ENCODE assay signal across 8 cellular contexts in genomic region chr4:167622481-167623240, GRCh38.
A peak's percentile ranks its signal among the peaks of the same experiment; 100 is the strongest.
DNase-seq lines count a peak whose midpoint lies in the region; ATAC-seq and TF ChIP-seq lines count a peak whose summit lies in the region.

No MANE protein-coding gene starts in this region.

- in situ Hi-C loops in SK-MEL-5 (cut with HindIII; ENCODE audit: low pct_unique_long_range_greater_than_20kb, low sequenced_read_pairs) = no loop called here

- H3K27me3 ChIP-seq in lower lobe of right lung (ENCODE audit: low read depth) = no peaks in the 10 kb centered on the region
- H3K27me3 ChIP-seq in tibial nerve = no peaks in the 10 kb centered on the region

- H3K36me3 ChIP-seq in lower lobe of right lung (no peaks in the 10 kb centered on the region), tibial nerve (no peaks in the 10 kb centered on the region)

- DNase-seq in SIG-M5 treated with dmso at 0.1 percent for 504 hours (lab: John Stamatoyannopoulos, UW; ENCODE audit: unreplicated experiment) (peak; percentile 39), SIG-M5 (lab: John Stamatoyannopoulos, UW) (no peak), SK-MEL-5 (ENCODE audit: low read depth, low spot score) (peak; percentile 76), dermis blood vessel endothelial cell (peak; percentile 55), lower lobe of right lung (no peak), tibial nerve (ENCODE audit: low spot score in 2 of 2) (no peak)

- peak; percentile 91 for ATAC-seq in GM21515 (IDR thresholded peaks at IDR 0.05; ENCODE audit: unreplicated experiment)
- peak; percentile 94 for ATAC-seq in HG03558 (IDR thresholded peaks at IDR 0.05; ENCODE audit: extremely low read depth, unreplicated experiment)
- ATAC-seq in lower lobe of right lung = peak; percentile 56 to 64

- intact Hi-C loops in lower lobe of right lung (cut with DNase I) = no loop called here

- WGBS in tibial nerve, 2 donors = 47 to 49% methylated on average over 10 of the region's 10 CpGs

- H3K27ac ChIP-seq in lower lobe of right lung (no peak overlapping the region), tibial nerve (no peak overlapping the region)

- no peaks in the 10 kb centered on the region for H3K4me1 ChIP-seq in lower lobe of right lung
- H3K4me1 ChIP-seq in tibial nerve = no peaks in the 10 kb centered on the region

- no peak for TF ChIP-seq EP300 in tibial nerve (IDR thresholded peaks at IDR 0.05)

- H3K9me3 ChIP-seq in lower lobe of right lung (no peaks in the 10 kb centered on the region), tibial nerve (no peaks in the 10 kb centered on the region)

- H3K4me3 ChIP-seq in lower lobe of right lung = no peak overlapping the region
- H3K4me3 ChIP-seq in tibial nerve = no peak overlapping the region

- TF ChIP-seq POLR2A in tibial nerve (IDR thresholded peaks at IDR 0.05) = no peak

- TF ChIP-seq CTCF in lower lobe of right lung (IDR thresholded peaks at IDR 0.05) (peak; percentile 61), tibial nerve (IDR thresholded peaks at IDR 0.05) (peak in 4 of 5 experiments; percentile 13 to 55 (median 40))

Comparison
In these comparisons a context has a peak if more than half of its experiments do, and no peak if none do; other contexts are left out.
1. DNase-seq: peak in SIG-M5 treated with dmso at 0.1 percent for 504 hours (single experiment), SK-MEL-5 (single experiment) and dermis blood vessel endothelial cell (single experiment); none in SIG-M5 (single experiment), lower lobe of right lung (single experiment) and tibial nerve (0 of 2).
2. Peak in every context shown above with its lines, with median percentiles within 50 percentile points of each other: ATAC-seq.